1 cellular context compared by ENCODE assay signal in genomic region chr6:15522427-15522826, GRCh38.
TF ChIP-seq lines count a peak whose summit lies in the region.

No MANE protein-coding gene starts in this region.

TF ChIP-seq in GM12878, 131 proteins besides CTCF, POLR2A, EP300 and RAD21 (continued from another document):
- TF ChIP-seq, protein P1, sequence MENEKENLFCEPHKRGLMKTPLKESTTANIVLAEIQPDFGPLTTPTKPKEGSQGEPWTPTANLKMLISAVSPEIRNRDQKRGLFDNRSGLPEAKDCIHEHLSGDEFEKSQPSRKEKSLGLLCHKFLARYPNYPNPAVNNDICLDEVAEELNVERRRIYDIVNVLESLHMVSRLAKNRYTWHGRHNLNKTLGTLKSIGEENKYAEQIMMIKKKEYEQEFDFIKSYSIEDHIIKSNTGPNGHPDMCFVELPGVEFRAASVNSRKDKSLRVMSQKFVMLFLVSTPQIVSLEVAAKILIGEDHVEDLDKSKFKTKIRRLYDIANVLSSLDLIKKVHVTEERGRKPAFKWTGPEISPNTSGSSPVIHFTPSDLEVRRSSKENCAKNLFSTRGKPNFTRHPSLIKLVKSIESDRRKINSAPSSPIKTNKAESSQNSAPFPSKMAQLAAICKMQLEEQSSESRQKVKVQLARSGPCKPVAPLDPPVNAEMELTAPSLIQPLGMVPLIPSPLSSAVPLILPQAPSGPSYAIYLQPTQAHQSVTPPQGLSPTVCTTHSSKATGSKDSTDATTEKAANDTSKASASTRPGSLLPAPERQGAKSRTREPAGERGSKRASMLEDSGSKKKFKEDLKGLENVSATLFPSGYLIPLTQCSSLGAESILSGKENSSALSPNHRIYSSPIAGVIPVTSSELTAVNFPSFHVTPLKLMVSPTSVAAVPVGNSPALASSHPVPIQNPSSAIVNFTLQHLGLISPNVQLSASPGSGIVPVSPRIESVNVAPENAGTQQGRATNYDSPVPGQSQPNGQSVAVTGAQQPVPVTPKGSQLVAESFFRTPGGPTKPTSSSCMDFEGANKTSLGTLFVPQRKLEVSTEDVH (IDR thresholded peaks at IDR 0.05; ENCODE audit: low read depth, partially characterized antibody): no peak
- TF ChIP-seq, protein P2, sequence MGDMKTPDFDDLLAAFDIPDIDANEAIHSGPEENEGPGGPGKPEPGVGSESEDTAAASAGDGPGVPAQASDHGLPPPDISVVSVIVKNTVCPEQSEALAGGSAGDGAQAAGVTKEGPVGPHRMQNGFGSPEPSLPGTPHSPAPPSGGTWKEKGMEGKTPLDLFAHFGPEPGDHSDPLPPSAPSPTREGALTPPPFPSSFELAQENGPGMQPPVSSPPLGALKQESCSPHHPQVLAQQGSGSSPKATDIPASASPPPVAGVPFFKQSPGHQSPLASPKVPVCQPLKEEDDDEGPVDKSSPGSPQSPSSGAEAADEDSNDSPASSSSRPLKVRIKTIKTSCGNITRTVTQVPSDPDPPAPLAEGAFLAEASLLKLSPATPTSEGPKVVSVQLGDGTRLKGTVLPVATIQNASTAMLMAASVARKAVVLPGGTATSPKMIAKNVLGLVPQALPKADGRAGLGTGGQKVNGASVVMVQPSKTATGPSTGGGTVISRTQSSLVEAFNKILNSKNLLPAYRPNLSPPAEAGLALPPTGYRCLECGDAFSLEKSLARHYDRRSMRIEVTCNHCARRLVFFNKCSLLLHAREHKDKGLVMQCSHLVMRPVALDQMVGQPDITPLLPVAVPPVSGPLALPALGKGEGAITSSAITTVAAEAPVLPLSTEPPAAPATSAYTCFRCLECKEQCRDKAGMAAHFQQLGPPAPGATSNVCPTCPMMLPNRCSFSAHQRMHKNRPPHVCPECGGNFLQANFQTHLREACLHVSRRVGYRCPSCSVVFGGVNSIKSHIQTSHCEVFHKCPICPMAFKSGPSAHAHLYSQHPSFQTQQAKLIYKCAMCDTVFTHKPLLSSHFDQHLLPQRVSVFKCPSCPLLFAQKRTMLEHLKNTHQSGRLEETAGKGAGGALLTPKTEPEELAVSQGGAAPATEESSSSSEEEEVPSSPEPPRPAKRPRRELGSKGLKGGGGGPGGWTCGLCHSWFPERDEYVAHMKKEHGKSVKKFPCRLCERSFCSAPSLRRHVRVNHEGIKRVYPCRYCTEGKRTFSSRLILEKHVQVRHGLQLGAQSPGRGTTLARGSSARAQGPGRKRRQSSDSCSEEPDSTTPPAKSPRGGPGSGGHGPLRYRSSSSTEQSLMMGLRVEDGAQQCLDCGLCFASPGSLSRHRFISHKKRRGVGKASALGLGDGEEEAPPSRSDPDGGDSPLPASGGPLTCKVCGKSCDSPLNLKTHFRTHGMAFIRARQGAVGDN (IDR thresholded peaks at IDR 0.05): peak; percentile 42; the same call in 1 of the 2 replicates
- TF ChIP-seq IKZF2 (IDR thresholded peaks at IDR 0.05) (peak in 1 of 2 experiments; percentile 10; a peak in 1 of 4 replicates), IKZF1 (conservative IDR thresholded peaks at IDR 0.05) (0 out of 2 replicates have a peak, but pooled peaks have one; percentile 45), CBX5 (IDR thresholded peaks at IDR 0.05; ENCODE audit: low read depth) (no peak), ATF7 (IDR thresholded peaks at IDR 0.05; ENCODE audit: low read depth) (no peak), RUNX3 (IDR thresholded peaks at IDR 0.05; ENCODE audit: low read length) (no peak; the same call in 1 of the 2 replicates), POLR2AphosphoS2 (IDR thresholded peaks at IDR 0.05; ENCODE audit: low read depth, low read length) (0 out of 2 replicates have a peak, but pooled peaks have one; percentile 7), POU2F2 (IDR thresholded peaks at IDR 0.05; ENCODE audit: borderline replicate concordance, low read depth, low read length) (no peak), JUND (IDR thresholded peaks at IDR 0.05; ENCODE audit: low read depth, low read length) (no peak)
